In the genomic region with DNA sequence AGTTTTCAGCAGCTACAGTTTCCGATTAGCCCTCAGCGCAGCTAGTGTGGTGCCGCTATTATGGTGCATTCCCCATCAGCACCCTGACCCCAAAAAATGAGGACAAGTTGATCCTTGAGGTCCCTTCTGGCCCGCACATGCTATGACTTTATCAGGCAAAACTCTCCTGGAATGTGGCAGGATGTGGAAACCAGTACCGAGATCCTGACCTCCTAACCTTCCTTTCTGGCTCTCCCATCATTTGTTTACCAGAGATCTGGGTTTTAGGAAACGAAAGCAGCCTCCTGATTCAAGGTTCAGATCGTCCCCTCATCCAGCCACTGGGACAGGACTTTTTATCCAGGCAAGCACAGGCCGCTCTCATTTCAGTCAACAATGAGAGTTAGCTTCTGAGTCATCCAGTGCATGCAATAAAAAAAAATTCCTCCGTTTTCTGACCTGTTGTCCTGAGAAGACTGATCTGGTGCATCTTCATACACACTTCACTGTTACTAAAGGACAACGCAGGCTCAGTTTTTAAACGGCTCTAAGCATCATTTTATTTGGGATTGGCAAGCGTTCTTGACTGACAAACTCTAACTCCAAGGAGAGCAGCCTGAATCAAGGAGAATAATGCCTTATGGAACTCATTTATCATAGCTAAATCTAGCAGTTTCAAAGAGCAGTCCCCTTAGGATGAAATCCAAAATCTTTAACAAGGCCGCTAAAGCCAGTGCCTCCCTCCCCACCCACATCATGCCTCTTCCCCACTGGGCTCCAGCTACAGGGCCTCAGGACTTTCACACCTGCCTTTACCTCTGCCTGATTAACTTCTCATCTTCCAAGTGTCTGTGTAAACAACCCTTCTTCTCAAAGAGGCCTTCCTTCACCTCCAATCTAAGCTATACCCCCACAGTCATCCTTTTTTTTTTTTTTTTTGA, we compare ENCODE assay signal across 1 cellular context.
TF ChIP-seq lines count a peak whose summit lies in the region.

No MANE protein-coding gene starts in this region.

TF ChIP-seq in HepG2, 621 proteins besides CTCF, POLR2A, EP300 and RAD21 (continued from another document and continues in another):
- TF ChIP-seq, protein P1, sequence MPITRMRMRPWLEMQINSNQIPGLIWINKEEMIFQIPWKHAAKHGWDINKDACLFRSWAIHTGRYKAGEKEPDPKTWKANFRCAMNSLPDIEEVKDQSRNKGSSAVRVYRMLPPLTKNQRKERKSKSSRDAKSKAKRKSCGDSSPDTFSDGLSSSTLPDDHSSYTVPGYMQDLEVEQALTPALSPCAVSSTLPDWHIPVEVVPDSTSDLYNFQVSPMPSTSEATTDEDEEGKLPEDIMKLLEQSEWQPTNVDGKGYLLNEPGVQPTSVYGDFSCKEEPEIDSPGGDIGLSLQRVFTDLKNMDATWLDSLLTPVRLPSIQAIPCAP (CRISPR knock-in tag; IDR thresholded peaks at IDR 0.05; ENCODE audit: low read depth): no peak
- TF ChIP-seq EZH2 (conservative IDR thresholded peaks at IDR 0.05; ENCODE audit: low read depth, low read length) (no peak), EED (CRISPR knock-in tag; IDR thresholded peaks at IDR 0.05) (no peak), ZC3H4 (CRISPR knock-in tag; IDR thresholded peaks at IDR 0.05; ENCODE audit: borderline replicate concordance) (no peak), ZSCAN9 (CRISPR knock-in tag; IDR thresholded peaks at IDR 0.05; ENCODE audit: borderline replicate concordance) (peak; percentile 43; the same call in 1 of the 2 replicates), ZNF782 (CRISPR knock-in tag; IDR thresholded peaks at IDR 0.05; ENCODE audit: borderline replicate concordance) (no peak), MLLT10 (CRISPR knock-in tag; IDR thresholded peaks at IDR 0.05) (no peak), ZNF746 (CRISPR knock-in tag; IDR thresholded peaks at IDR 0.05) (no peak), MAZ (IDR thresholded peaks at IDR 0.05; ENCODE audit: borderline replicate concordance, low read depth, low read length) (no peak), MAZ (CRISPR knock-in tag; IDR thresholded peaks at IDR 0.05; ENCODE audit: low read depth) (no peak), HDAC1 (CRISPR knock-in tag; IDR thresholded peaks at IDR 0.05) (peak; percentile 88), SP140L (CRISPR knock-in tag; IDR thresholded peaks at IDR 0.05; ENCODE audit: borderline replicate concordance) (no peak), ATF7-NPFF (CRISPR knock-in tag; IDR thresholded peaks at IDR 0.05; ENCODE audit: low read depth) (no peak), ZNF510 (CRISPR knock-in tag; IDR thresholded peaks at IDR 0.05; ENCODE audit: low read depth) (no peak), ZNF564 (CRISPR knock-in tag; IDR thresholded peaks at IDR 0.05) (no peak), ZFP90 (CRISPR knock-in tag; IDR thresholded peaks at IDR 0.05; ENCODE audit: borderline replicate concordance) (no peak)
- TF ChIP-seq, protein P2, sequence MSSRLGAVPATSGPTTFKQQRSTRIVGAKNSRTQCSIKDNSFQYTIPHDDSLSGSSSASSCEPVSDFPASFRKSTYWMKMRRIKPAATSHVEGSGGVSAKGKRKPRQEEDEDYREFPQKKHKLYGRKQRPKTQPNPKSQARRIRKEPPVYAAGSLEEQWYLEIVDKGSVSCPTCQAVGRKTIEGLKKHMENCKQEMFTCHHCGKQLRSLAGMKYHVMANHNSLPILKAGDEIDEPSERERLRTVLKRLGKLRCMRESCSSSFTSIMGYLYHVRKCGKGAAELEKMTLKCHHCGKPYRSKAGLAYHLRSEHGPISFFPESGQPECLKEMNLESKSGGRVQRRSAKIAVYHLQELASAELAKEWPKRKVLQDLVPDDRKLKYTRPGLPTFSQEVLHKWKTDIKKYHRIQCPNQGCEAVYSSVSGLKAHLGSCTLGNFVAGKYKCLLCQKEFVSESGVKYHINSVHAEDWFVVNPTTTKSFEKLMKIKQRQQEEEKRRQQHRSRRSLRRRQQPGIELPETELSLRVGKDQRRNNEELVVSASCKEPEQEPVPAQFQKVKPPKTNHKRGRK (CRISPR knock-in tag; IDR thresholded peaks at IDR 0.05): no peak
- TF ChIP-seq, protein P3, sequence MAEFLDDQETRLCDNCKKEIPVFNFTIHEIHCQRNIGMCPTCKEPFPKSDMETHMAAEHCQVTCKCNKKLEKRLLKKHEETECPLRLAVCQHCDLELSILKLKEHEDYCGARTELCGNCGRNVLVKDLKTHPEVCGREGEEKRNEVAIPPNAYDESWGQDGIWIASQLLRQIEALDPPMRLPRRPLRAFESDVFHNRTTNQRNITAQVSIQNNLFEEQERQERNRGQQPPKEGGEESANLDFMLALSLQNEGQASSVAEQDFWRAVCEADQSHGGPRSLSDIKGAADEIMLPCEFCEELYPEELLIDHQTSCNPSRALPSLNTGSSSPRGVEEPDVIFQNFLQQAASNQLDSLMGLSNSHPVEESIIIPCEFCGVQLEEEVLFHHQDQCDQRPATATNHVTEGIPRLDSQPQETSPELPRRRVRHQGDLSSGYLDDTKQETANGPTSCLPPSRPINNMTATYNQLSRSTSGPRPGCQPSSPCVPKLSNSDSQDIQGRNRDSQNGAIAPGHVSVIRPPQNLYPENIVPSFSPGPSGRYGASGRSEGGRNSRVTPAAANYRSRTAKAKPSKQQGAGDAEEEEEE (CRISPR knock-in tag; IDR thresholded peaks at IDR 0.05; ENCODE audit: borderline replicate concordance): no peak
- TF ChIP-seq, protein P4, sequence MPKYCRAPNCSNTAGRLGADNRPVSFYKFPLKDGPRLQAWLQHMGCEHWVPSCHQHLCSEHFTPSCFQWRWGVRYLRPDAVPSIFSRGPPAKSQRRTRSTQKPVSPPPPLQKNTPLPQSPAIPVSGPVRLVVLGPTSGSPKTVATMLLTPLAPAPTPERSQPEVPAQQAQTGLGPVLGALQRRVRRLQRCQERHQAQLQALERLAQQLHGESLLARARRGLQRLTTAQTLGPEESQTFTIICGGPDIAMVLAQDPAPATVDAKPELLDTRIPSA (CRISPR knock-in tag; IDR thresholded peaks at IDR 0.05; ENCODE audit: borderline replicate concordance): no peak
- TF ChIP-seq, protein P5, sequence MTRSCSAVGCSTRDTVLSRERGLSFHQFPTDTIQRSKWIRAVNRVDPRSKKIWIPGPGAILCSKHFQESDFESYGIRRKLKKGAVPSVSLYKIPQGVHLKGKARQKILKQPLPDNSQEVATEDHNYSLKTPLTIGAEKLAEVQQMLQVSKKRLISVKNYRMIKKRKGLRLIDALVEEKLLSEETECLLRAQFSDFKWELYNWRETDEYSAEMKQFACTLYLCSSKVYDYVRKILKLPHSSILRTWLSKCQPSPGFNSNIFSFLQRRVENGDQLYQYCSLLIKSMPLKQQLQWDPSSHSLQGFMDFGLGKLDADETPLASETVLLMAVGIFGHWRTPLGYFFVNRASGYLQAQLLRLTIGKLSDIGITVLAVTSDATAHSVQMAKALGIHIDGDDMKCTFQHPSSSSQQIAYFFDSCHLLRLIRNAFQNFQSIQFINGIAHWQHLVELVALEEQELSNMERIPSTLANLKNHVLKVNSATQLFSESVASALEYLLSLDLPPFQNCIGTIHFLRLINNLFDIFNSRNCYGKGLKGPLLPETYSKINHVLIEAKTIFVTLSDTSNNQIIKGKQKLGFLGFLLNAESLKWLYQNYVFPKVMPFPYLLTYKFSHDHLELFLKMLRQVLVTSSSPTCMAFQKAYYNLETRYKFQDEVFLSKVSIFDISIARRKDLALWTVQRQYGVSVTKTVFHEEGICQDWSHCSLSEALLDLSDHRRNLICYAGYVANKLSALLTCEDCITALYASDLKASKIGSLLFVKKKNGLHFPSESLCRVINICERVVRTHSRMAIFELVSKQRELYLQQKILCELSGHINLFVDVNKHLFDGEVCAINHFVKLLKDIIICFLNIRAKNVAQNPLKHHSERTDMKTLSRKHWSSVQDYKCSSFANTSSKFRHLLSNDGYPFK (CRISPR knock-in tag; IDR thresholded peaks at IDR 0.05; ENCODE audit: borderline replicate concordance): no peak
- TF ChIP-seq, protein P6, sequence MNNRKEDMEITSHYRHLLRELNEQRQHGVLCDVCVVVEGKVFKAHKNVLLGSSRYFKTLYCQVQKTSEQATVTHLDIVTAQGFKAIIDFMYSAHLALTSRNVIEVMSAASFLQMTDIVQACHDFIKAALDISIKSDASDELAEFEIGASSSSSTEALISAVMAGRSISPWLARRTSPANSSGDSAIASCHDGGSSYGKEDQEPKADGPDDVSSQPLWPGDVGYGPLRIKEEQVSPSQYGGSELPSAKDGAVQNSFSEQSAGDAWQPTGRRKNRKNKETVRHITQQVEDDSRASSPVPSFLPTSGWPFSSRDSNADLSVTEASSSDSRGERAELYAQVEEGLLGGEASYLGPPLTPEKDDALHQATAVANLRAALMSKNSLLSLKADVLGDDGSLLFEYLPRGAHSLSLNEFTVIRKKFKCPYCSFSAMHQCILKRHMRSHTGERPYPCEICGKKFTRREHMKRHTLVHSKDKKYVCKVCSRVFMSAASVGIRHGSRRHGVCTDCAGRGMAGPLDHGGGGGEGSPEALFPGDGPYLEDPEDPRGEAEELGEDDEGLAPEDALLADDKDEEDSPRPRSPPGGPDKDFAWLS (CRISPR knock-in tag; IDR thresholded peaks at IDR 0.05; ENCODE audit: borderline replicate concordance): no peak
- TF ChIP-seq, protein P7, sequence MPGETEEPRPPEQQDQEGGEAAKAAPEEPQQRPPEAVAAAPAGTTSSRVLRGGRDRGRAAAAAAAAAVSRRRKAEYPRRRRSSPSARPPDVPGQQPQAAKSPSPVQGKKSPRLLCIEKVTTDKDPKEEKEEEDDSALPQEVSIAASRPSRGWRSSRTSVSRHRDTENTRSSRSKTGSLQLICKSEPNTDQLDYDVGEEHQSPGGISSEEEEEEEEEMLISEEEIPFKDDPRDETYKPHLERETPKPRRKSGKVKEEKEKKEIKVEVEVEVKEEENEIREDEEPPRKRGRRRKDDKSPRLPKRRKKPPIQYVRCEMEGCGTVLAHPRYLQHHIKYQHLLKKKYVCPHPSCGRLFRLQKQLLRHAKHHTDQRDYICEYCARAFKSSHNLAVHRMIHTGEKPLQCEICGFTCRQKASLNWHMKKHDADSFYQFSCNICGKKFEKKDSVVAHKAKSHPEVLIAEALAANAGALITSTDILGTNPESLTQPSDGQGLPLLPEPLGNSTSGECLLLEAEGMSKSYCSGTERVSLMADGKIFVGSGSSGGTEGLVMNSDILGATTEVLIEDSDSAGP (CRISPR knock-in tag; IDR thresholded peaks at IDR 0.05; ENCODE audit: borderline replicate concordance): peak; percentile 49; the same call in 1 of the 2 replicates
- TF ChIP-seq, protein P8, sequence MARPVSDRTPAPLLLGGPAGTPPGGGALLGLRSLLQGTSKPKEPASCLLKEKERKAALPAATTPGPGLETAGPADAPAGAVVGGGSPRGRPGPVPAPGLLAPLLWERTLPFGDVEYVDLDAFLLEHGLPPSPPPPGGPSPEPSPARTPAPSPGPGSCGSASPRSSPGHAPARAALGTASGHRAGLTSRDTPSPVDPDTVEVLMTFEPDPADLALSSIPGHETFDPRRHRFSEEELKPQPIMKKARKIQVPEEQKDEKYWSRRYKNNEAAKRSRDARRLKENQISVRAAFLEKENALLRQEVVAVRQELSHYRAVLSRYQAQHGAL (CRISPR knock-in tag; IDR thresholded peaks at IDR 0.05; ENCODE audit: not compliant biosample characterization): no peak
- TF ChIP-seq, protein P9, sequence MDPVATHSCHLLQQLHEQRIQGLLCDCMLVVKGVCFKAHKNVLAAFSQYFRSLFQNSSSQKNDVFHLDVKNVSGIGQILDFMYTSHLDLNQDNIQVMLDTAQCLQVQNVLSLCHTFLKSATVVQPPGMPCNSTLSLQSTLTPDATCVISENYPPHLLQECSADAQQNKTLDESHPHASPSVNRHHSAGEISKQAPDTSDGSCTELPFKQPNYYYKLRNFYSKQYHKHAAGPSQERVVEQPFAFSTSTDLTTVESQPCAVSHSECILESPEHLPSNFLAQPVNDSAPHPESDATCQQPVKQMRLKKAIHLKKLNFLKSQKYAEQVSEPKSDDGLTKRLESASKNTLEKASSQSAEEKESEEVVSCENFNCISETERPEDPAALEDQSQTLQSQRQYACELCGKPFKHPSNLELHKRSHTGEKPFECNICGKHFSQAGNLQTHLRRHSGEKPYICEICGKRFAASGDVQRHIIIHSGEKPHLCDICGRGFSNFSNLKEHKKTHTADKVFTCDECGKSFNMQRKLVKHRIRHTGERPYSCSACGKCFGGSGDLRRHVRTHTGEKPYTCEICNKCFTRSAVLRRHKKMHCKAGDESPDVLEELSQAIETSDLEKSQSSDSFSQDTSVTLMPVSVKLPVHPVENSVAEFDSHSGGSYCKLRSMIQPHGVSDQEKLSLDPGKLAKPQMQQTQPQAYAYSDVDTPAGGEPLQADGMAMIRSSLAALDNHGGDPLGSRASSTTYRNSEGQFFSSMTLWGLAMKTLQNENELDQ (CRISPR knock-in tag; IDR thresholded peaks at IDR 0.05; ENCODE audit: borderline replicate concordance): no peak
- TF ChIP-seq, protein P10, sequence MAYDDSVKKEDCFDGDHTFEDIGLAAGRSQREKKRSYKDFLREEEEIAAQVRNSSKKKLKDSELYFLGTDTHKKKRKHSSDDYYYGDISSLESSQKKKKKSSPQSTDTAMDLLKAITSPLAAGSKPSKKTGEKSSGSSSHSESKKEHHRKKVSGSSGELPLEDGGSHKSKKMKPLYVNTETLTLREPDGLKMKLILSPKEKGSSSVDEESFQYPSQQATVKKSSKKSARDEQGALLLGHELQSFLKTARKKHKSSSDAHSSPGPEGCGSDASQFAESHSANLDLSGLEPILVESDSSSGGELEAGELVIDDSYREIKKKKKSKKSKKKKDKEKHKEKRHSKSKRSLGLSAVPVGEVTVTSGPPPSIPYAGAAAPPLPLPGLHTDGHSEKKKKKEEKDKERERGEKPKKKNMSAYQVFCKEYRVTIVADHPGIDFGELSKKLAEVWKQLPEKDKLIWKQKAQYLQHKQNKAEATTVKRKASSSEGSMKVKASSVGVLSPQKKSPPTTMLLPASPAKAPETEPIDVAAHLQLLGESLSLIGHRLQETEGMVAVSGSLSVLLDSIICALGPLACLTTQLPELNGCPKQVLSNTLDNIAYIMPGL (CRISPR knock-in tag; IDR thresholded peaks at IDR 0.05; ENCODE audit: borderline replicate concordance in 1 of 2, low read depth in 1 of 2): 0 out of 4 replicates have a peak, but pooled peaks of 1 of the 2 experiments have one; percentile 35
- TF ChIP-seq, protein P11, sequence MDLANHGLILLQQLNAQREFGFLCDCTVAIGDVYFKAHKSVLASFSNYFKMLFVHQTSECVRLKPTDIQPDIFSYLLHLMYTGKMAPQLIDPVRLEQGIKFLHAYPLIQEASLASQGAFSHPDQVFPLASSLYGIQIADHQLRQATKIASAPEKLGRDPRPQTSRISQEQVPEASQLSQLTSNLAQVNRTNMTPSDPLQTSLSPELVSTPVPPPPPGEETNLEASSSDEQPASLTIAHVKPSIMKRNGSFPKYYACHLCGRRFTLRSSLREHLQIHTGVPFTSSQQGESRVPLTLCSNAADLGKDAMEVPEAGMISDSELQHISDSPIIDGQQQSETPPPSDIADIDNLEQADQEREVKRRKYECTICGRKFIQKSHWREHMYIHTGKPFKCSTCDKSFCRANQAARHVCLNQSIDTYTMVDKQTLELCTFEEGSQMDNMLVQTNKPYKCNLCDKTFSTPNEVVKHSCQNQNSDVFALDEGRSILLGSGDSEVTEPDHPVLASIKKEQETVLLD (CRISPR knock-in tag; IDR thresholded peaks at IDR 0.05; ENCODE audit: low read depth): no peak
- TF ChIP-seq, protein P12, sequence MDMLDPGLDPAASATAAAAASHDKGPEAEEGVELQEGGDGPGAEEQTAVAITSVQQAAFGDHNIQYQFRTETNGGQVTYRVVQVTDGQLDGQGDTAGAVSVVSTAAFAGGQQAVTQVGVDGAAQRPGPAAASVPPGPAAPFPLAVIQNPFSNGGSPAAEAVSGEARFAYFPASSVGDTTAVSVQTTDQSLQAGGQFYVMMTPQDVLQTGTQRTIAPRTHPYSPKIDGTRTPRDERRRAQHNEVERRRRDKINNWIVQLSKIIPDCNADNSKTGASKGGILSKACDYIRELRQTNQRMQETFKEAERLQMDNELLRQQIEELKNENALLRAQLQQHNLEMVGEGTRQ (IDR thresholded peaks at IDR 0.05; ENCODE audit: low read depth, low read length): no peak
- TF ChIP-seq, protein P12 (CRISPR knock-in tag; IDR thresholded peaks at IDR 0.05; ENCODE audit: borderline replicate concordance): no peak
